Comparison of ENCODE assay signal across 9 cellular contexts in genomic region chr14:77158175-77158908, GRCh38. TPM values are rescaled to one million over a fixed set of nuclear protein-coding genes. Genes with fewer than 3 reads are reported as not detected.
DNase-seq lines count a peak whose midpoint lies in the region; ATAC-seq, FAIRE-seq and TF ChIP-seq lines count a peak whose summit lies in the region.
"Had no signal": no experiment of that assay in that cellular context is flagged by ENCODE, and none has a peak within 500 bp of the region (broad histone marks: within the 10 kb centered on the region; RNA-seq: fewer than 3 reads in every experiment).

No MANE protein-coding gene starts in this region.

- H3K4me3 ChIP-seq in adipocyte (ENCODE audit: low read length) (peak overlapping the region; percentile 8), iPS-18a (ENCODE audit: low read length) (peak overlapping the region; percentile 38)

- no peak overlapping the region for H3K4me3 Mint-ChIP-seq in natural killer cell treated with Interleukin-12 subunit alpha and Interleukin-12 subunit beta and Interleukin-15 and Interleukin-18, amount 100 ng/mL, for 72 hours
- H3K4me3 Mint-ChIP-seq in natural killer cell (no peak overlapping the region), CD14-positive monocyte (no peak overlapping the region)
- H3K4me3 Mint-ChIP-seq: CD4-positive, CD25-positive, alpha-beta regulatory T cell had no signal

- TF ChIP-seq CTCF in natural killer cell (IDR thresholded peaks at IDR 0.05), result no peak
- TF ChIP-seq CTCF in D721Med (IDR thresholded peaks at IDR 0.05; ENCODE audit: insufficient read depth, missing control alignments), result no peak
- TF ChIP-seq CTCF in CD14-positive monocyte (IDR thresholded peaks at IDR 0.05), result no peak

- H3K9ac ChIP-seq in adipocyte (ENCODE audit: low read length) (peak overlapping the region; percentile 56), iPS-18a (ENCODE audit: low read length) (no peak overlapping the region)

- no peak overlapping the region for H3K27ac Mint-ChIP-seq in natural killer cell treated with Interleukin-12 subunit alpha and Interleukin-12 subunit beta and Interleukin-15 and Interleukin-18, amount 100 ng/mL, for 72 hours
- H3K27ac Mint-ChIP-seq in natural killer cell (no peak overlapping the region), CD14-positive monocyte (no peak overlapping the region)

- H3K36me3 Mint-ChIP-seq in natural killer cell treated with Interleukin-12 subunit alpha and Interleukin-12 subunit beta and Interleukin-15 and Interleukin-18, amount 100 ng/mL, for 72 hours, result no peaks in the 10 kb centered on the region
- H3K36me3 Mint-ChIP-seq in natural killer cell (no peaks in the 10 kb centered on the region), CD14-positive monocyte (no peaks in the 10 kb centered on the region)
- H3K36me3 Mint-ChIP-seq: CD4-positive, CD25-positive, alpha-beta regulatory T cell had no signal

- peaks cover 44% of the 10 kb centered on the region for H3K27me3 ChIP-seq in adipocyte (replicated peaks; ENCODE audit: control insufficient read depth, insufficient read depth, low read length)
- no peaks in the 10 kb centered on the region for H3K27me3 ChIP-seq in iPS-18a (ENCODE audit: control insufficient read depth, insufficient read depth, low read length)

- H3K4me1 Mint-ChIP-seq in natural killer cell treated with Interleukin-12 subunit alpha and Interleukin-12 subunit beta and Interleukin-15 and Interleukin-18, amount 100 ng/mL, for 72 hours (ENCODE audit: low read depth in 2 of 2), result no peaks in the 10 kb centered on the region
- no peaks in the 10 kb centered on the region for H3K4me1 Mint-ChIP-seq in natural killer cell
- H3K4me1 Mint-ChIP-seq in CD14-positive monocyte, result peaks cover 2% of the 10 kb centered on the region
- H3K4me1 Mint-ChIP-seq: CD4-positive, CD25-positive, alpha-beta regulatory T cell had no signal

- no peaks in the 10 kb centered on the region for H3K36me3 ChIP-seq in adipocyte (ENCODE audit: control insufficient read depth, insufficient read depth, low read length, severe bottlenecking)
- H3K36me3 ChIP-seq in iPS-18a (ENCODE audit: control insufficient read depth, low read depth, low read length), result no peaks in the 10 kb centered on the region

- no peak overlapping the region for H3K27ac ChIP-seq in iPS-18a (ENCODE audit: low read length)

- H3K9me3 Mint-ChIP-seq in natural killer cell treated with Interleukin-12 subunit alpha and Interleukin-12 subunit beta and Interleukin-15 and Interleukin-18, amount 100 ng/mL, for 72 hours, result no peaks in the 10 kb centered on the region
- no peaks in the 10 kb centered on the region for H3K9me3 Mint-ChIP-seq in natural killer cell
- H3K9me3 Mint-ChIP-seq in CD14-positive monocyte, result peaks cover 0 to 3% (median 0%) of the 10 kb centered on the region in 7 donors

- H3K9me3 ChIP-seq in adipocyte (ENCODE audit: control insufficient read depth, low read length), result no peaks in the 10 kb centered on the region
- no peaks in the 10 kb centered on the region for H3K9me3 ChIP-seq in iPS-18a (ENCODE audit: control insufficient read depth, low read depth, low read length)

- H3K27me3 Mint-ChIP-seq in natural killer cell treated with Interleukin-12 subunit alpha and Interleukin-12 subunit beta and Interleukin-15 and Interleukin-18, amount 100 ng/mL, for 72 hours, result peaks cover 42 to 44% of the 10 kb centered on the region in 2 donors
- H3K27me3 Mint-ChIP-seq in natural killer cell (ENCODE audit: low read depth in 2 of 2), result peaks cover 34 to 60% of the 10 kb centered on the region in 2 donors
- H3K27me3 Mint-ChIP-seq in CD14-positive monocyte (ENCODE audit: low read depth in 3 of 3), result peaks cover 22 to 39% (median 23%) of the 10 kb centered on the region in 3 donors

- H3K4me1 ChIP-seq in adipocyte (ENCODE audit: control insufficient read depth, insufficient read depth, low read length) (peaks cover 9% of the 10 kb centered on the region), iPS-18a (ENCODE audit: control insufficient read depth, low read depth, low read length) (peaks cover 16% of the 10 kb centered on the region)

- intact Hi-C loops in natural killer cell (cut with micrococcal nuclease), result no loop called here
- intact Hi-C loops in CD14-positive monocyte (cut with micrococcal nuclease), result loop anchor here in 1 of 2 donors (10.0 kb wide), 1 partner anchor 396 kb away; no protein-coding TSS in a partner anchor

- FAIRE-seq in urothelium cell line (lab: Jason Lieb, UNC) (peak; percentile 100), D721Med (lab: Jason Lieb, UNC) (no peak)

- ATAC-seq in natural killer cell treated with Interleukin-12 subunit alpha and Interleukin-12 subunit beta and Interleukin-15 and Interleukin-18, amount 100 ng/mL, for 72 hours, result peak; percentile 22 to 30
- ATAC-seq in natural killer cell, result no peak
- ATAC-seq in HG03135 (IDR thresholded peaks at IDR 0.05; ENCODE audit: unreplicated experiment), result no peak

- DNase-seq in natural killer cell treated with Interleukin-12 subunit alpha and Interleukin-12 subunit beta and Interleukin-15 and Interleukin-18, amount 100 ng/mL, for 72 hours (ENCODE audit: low spot score), result no peak
- DNase-seq in natural killer cell (no peak), adipocyte (ENCODE audit: low read depth) (peak; percentile 85), urothelium cell line (ENCODE audit: low spot score) (peak; percentile 89), D721Med (ENCODE audit: insufficient read length, low spot score) (no peak), CD14-positive monocyte (ENCODE audit: low spot score) (no peak)
- DNase-seq: CD4-positive, CD25-positive, alpha-beta regulatory T cell had no signal

RNA-seq across cellular contexts. Expression of gene ZDHHC22, which starts 16.8 kb away (rescaled TPM):
- total RNA-seq in natural killer cell treated with Interleukin-12 subunit alpha and Interleukin-12 subunit beta and Interleukin-15 and Interleukin-18, amount 100 ng/mL, for 72 hours, result not detected
- not detected for total RNA-seq in natural killer cell
- polyA plus RNA-seq in CD14-positive monocyte, result not detected
- total RNA-seq: CD4-positive, CD25-positive, alpha-beta regulatory T cell had no signal
- polyA plus RNA-seq: CD4-positive, CD25-positive, alpha-beta regulatory T cell had no signal

RNA-seq across cellular contexts. Expression of gene TMEM63C, which starts 23.3 kb away (rescaled TPM):
- under 1 TPM; 0.12 to 0.84 TPM for total RNA-seq in natural killer cell treated with Interleukin-12 subunit alpha and Interleukin-12 subunit beta and Interleukin-15 and Interleukin-18, amount 100 ng/mL, for 72 hours
- total RNA-seq in natural killer cell, result 1 to 10 TPM; 1.5 to 5.1 (median 2.1) TPM
- polyA plus RNA-seq in CD14-positive monocyte, result under 1 TPM in 1 of 2 donors, not detected in 1; 0.78 TPM
- polyA plus RNA-seq: CD4-positive, CD25-positive, alpha-beta regulatory T cell had no signal

Comparison
In these comparisons a context has a peak if more than half of its experiments do, and no peak if none do; other contexts are left out.
1. ATAC-seq: peak in natural killer cell treated with Interleukin-12 subunit alpha and Interleukin-12 subunit beta and Interleukin-15 and Interleukin-18, amount 100 ng/mL, for 72 hours (2 of 2); none in natural killer cell (0 of 3) and HG03135 (single experiment).
2. DNase-seq: peak in adipocyte (single experiment) and urothelium cell line (single experiment); none in natural killer cell treated with Interleukin-12 subunit alpha and Interleukin-12 subunit beta and Interleukin-15 and Interleukin-18, amount 100 ng/mL, for 72 hours (single experiment), natural killer cell (single experiment), D721Med (single experiment) and CD14-positive monocyte (single experiment).